8 cellular contexts compared by ENCODE assay signal in the genomic region with DNA sequence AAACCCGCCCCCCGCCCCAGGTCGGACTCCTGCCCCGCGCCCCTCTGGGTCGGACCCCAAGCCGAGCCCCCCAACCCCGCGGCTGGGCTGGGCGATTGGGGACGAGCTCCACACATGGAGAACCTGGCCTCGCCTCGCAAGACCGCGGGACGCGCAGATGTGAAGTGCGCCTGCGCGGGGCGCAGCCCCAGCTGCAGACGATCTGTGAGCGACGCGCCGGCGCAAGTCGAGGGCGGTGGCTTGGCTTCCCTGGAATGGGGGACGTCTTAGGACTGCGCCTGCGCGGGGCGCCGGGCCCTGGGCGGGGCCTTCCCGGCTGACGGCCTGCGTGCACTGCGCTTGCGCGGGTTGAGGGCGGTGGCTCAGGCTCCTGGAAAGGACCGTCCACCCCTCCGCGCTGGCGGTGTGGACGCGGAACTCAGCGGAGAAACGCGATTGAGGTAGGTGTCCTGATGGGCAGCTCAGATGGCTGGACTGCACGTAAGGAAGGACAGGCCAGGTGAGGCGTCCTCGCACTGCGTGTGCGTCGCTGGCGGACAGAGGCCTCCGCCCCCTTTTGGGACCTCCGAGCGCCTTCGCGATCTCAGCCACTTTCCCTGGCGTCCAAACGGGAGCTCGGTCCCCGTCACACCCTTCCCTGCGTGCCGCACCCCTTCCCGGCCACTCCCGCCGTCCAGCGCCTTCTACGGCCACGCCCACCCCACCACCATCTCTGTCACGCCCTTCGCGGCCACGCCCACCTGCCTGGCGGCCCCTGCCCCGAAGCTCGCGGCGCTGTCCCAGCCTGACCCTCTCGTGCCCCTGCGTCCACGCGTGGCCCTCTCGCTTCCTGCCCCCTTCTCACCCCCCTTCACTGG. TPM values are rescaled to one million over a fixed set of nuclear protein-coding genes. Genes with fewer than 3 reads are reported as not detected.
A peak's percentile ranks its signal among the peaks of the same experiment; 100 is the strongest.
DNase-seq lines count a peak whose midpoint lies in the region; ATAC-seq and TF ChIP-seq lines count a peak whose summit lies in the region.

A gene (plus strand): TSS at position 351 of the 857 bp plus-strand sequence. CDS start 1,278 bp downstream, outside the sequence.

- no peaks in the 10 kb centered on the region for H3K9me3 ChIP-seq in left lung

- H3K27ac ChIP-seq in left lung = peak within 1 kb of the TSS; percentile 98 to 99

- intact Hi-C loops in dendritic cell treated with granulocyte-macrophage colony-stimulating factor and Interleukin-4, amounts not matched to agents 40 ng/mL and 50 ng/mL, for 4 days (cut with micrococcal nuclease) = loop anchor here (1.0 kb wide), 1 partner anchor 177 kb away; a partner anchor contains a TSS
- intact Hi-C loops in left lung (cut with DNase I) = no loop called here

- peaks cover 0 to 2% of the 10 kb centered on the region in 2 donors for H3K36me3 ChIP-seq in left lung

- peak in 1 of 2 donors; percentile 17 for TF ChIP-seq CTCF in left lung (IDR thresholded peaks at IDR 0.05)

- H3K4me3 ChIP-seq in left lung = peak within 1 kb of the TSS; percentile 86 to 91

- ATAC-seq in GM19397 (IDR thresholded peaks at IDR 0.05; ENCODE audit: unreplicated experiment) = peak; percentile 94
- ATAC-seq in HG03571 (IDR thresholded peaks at IDR 0.05; ENCODE audit: unreplicated experiment) = peak; percentile 84
- peak; percentile 94 for ATAC-seq in left lung

- peak within 1 kb of the TSS; percentile 97 for H3K4me3 Mint-ChIP-seq in dendritic cell treated with granulocyte-macrophage colony-stimulating factor and Interleukin-4, amounts not matched to agents 40 ng/mL and 50 ng/mL, for 4 days

- H3K27me3 ChIP-seq in left lung = no peaks in the 10 kb centered on the region

- DNase-seq in CD1c-positive myeloid dendritic cell (ENCODE audit: extremely low spot score) = peak; percentile 99
- peak; percentile 89 for DNase-seq in NCI-H774 (lab: John Stamatoyannopoulos, UW)
- DNase-seq in activated CD4-positive, alpha-beta T cell treated with anti-CD3 and anti-CD28 coated beads, Interleukin-2, amount 50 U/mL, for 4 hours = peak; percentile 95 to 96
- DNase-seq in left lung = peak; percentile 99 to 100
- peak; percentile 97 for DNase-seq in stimulated activated CD4-positive, alpha-beta T cell treated with anti-CD3 and anti-CD28 coated beads, Interleukin-2, amount 100 ng/mL, for 4 hours (ENCODE audit: low read depth)

- peaks cover 33 to 42% of the 10 kb centered on the region in 2 donors for H3K4me1 ChIP-seq in left lung

- peak within 1 kb of the TSS; percentile 95 for H3K27ac Mint-ChIP-seq in dendritic cell treated with granulocyte-macrophage colony-stimulating factor and Interleukin-4, amounts not matched to agents 40 ng/mL and 50 ng/mL, for 4 days

- H3K27me3 Mint-ChIP-seq in dendritic cell treated with granulocyte-macrophage colony-stimulating factor and Interleukin-4, amounts not matched to agents 40 ng/mL and 50 ng/mL, for 4 days = no peaks in the 10 kb centered on the region

- peaks cover 43% of the 10 kb centered on the region for H3K36me3 Mint-ChIP-seq in dendritic cell treated with granulocyte-macrophage colony-stimulating factor and Interleukin-4, amounts not matched to agents 40 ng/mL and 50 ng/mL, for 4 days (ENCODE audit: low read depth)

- H3K4me1 Mint-ChIP-seq in dendritic cell treated with granulocyte-macrophage colony-stimulating factor and Interleukin-4, amounts not matched to agents 40 ng/mL and 50 ng/mL, for 4 days (ENCODE audit: low read depth) = peaks cover 42% of the 10 kb centered on the region

- H3K9me3 Mint-ChIP-seq in dendritic cell treated with granulocyte-macrophage colony-stimulating factor and Interleukin-4, amounts not matched to agents 40 ng/mL and 50 ng/mL, for 4 days = no peaks in the 10 kb centered on the region

RNA-seq across cellular contexts. Expression of the gene that starts here (rescaled TPM):
- total RNA-seq in left lung = 10 to 100 TPM; 91.7 to 99.5 TPM

Comparison
In these comparisons a context has a peak if more than half of its experiments do, and no peak if none do; other contexts are left out.
1. Peak in every context shown above with its lines: DNase-seq, ATAC-seq, H3K4me3 ChIP-seq and H3K27ac ChIP-seq.